17 cellular contexts compared by ENCODE assay signal in genomic region chr2:120203341-120204021, GRCh38. TPM values are rescaled to one million over a fixed set of nuclear protein-coding genes. Genes with fewer than 3 reads are reported as not detected.
DNase-seq lines count a peak whose midpoint lies in the region; ATAC-seq and TF ChIP-seq lines count a peak whose summit lies in the region.
"Had no signal": no experiment of that assay in that cellular context is flagged by ENCODE, and none has a peak within 500 bp of the region (broad histone marks: within the 10 kb centered on the region; RNA-seq: fewer than 3 reads in every experiment).

No MANE protein-coding gene starts in this region.

- no peak for TF ChIP-seq CTCF in Panc1 (IDR thresholded peaks at IDR 0.05)
- no peak for TF ChIP-seq CTCF in dorsolateral prefrontal cortex (IDR thresholded peaks at IDR 0.05 in 54 of 56, conservative IDR thresholded peaks at IDR 0.05 in 2 of 56; ENCODE audit: low read depth in 1 of 56, partially characterized antibody in 56 of 56)

- no TSS peak for BruUV-seq in Panc1 (replicated peaks; lab: Mats Ljungman, UMichigan)

- H3K9ac ChIP-seq in subcutaneous abdominal adipose tissue (ENCODE audit: low read length in 5 of 5): peak overlapping the region in 1 of 5 donors; percentile 48

- H3K9me3 Mint-ChIP-seq in activated CD4-positive, alpha-beta T cell treated with anti-CD3 and anti-CD28 coated beads, Interleukin-2, amount 10 ng/mL, durations not matched to agents 24 days and 14 days: peaks cover 7% of the 10 kb centered on the region
- H3K9me3 Mint-ChIP-seq: natural killer cell had no signal

- H3K36me3 ChIP-seq in Panc1 (ENCODE audit: control insufficient read depth, insufficient read depth, low read length) (no peaks in the 10 kb centered on the region), subcutaneous abdominal adipose tissue (ENCODE audit: control insufficient read depth in 5 of 5, insufficient read depth in 5 of 5, low read length in 5 of 5) (no peaks in the 10 kb centered on the region)
- H3K36me3 ChIP-seq: WERI-Rb-1 had no signal

- H3K27me3 Mint-ChIP-seq in activated CD4-positive, alpha-beta T cell treated with anti-CD3 and anti-CD28 coated beads, Interleukin-2, amount 10 ng/mL, durations not matched to agents 24 days and 14 days: no peaks in the 10 kb centered on the region

- in situ Hi-C loops in Panc1 (cut with HindIII; ENCODE audit: low pct_unique_long_range_greater_than_20kb, low sequenced_read_pairs): no loop called here

- H3K4me3 Mint-ChIP-seq in activated CD4-positive, alpha-beta T cell treated with anti-CD3 and anti-CD28 coated beads, Interleukin-2, amount 10 ng/mL, durations not matched to agents 24 days and 14 days: no peak overlapping the region
- H3K4me3 Mint-ChIP-seq: natural killer cell had no signal

- CTCF ChIA-PET in Panc1 (lab: Charles Lee): no interaction called here

- no peaks in the 10 kb centered on the region for H3K4me1 Mint-ChIP-seq in activated CD4-positive, alpha-beta T cell treated with anti-CD3 and anti-CD28 coated beads, Interleukin-2, amount 10 ng/mL, durations not matched to agents 24 days and 14 days

- peak; percentile 48 for DNase-seq in activated CD4-positive, alpha-beta T cell treated with anti-CD3 and anti-CD28 coated beads, Interleukin-2, amount 10 ng/mL, durations not matched to agents 24 days and 14 days
- DNase-seq in activated CD4-positive, alpha-beta T cell treated with anti-CD3 and anti-CD28 coated beads for 4 hours: no peak
- DNase-seq in Panc1 (ENCODE audit: low read depth, low spot score) (no peak), islet precursor cell (peak; percentile 46), dorsolateral prefrontal cortex (no peak), NCI-H1048 (lab: John Stamatoyannopoulos, UW) (no peak)
- DNase-seq: activated effector memory CD4-positive, alpha-beta T cell treated with anti-CD3 and anti-CD28 coated beads, Interleukin-2, amount 50 U/mL, for 16 hours; Karpas-422; natural killer cell; NCI-H187; NCI-H524; substantia nigra; T-helper 1 cell; WERI-Rb-1 had no signal

- H3K9me3 ChIP-seq in Panc1 (ENCODE audit: control insufficient read depth, insufficient read depth, low read depth, low read length) (no peaks in the 10 kb centered on the region), subcutaneous abdominal adipose tissue (ENCODE audit: control insufficient read depth in 5 of 5, low read length in 5 of 5) (peaks cover 0 to 5% (median 0%) of the 10 kb centered on the region in 5 donors)

- POLR2A ChIA-PET in Panc1 (lab: Charles Lee): interaction anchor here (0.6 kb wide), 1 partner anchor 465 kb away, joined by 3 read pairs; no protein-coding TSS in a partner anchor

- no peak overlapping the region for H3K27ac Mint-ChIP-seq in activated CD4-positive, alpha-beta T cell treated with anti-CD3 and anti-CD28 coated beads, Interleukin-2, amount 10 ng/mL, durations not matched to agents 24 days and 14 days
- H3K27ac Mint-ChIP-seq: natural killer cell had no signal

- H3K4me1 ChIP-seq in Panc1 (ENCODE audit: control insufficient read depth, insufficient read depth, low read length) (no peaks in the 10 kb centered on the region), subcutaneous abdominal adipose tissue (ENCODE audit: control insufficient read depth in 5 of 5, insufficient read depth in 5 of 5, low read length in 5 of 5) (peaks cover 2 to 14% (median 7%) of the 10 kb centered on the region in 5 donors)
- H3K4me1 ChIP-seq: Caco-2 had no signal

- H3K36me3 Mint-ChIP-seq in activated CD4-positive, alpha-beta T cell treated with anti-CD3 and anti-CD28 coated beads, Interleukin-2, amount 10 ng/mL, durations not matched to agents 24 days and 14 days (ENCODE audit: low read depth): peaks cover 7% of the 10 kb centered on the region
- H3K36me3 Mint-ChIP-seq: natural killer cell had no signal

- ATAC-seq in Panc1 (peak; percentile 24; the same call in 1 of the 2 replicates), GM21529 (IDR thresholded peaks at IDR 0.05; ENCODE audit: unreplicated experiment) (no peak)

- H3K27ac ChIP-seq in Panc1 (ENCODE audit: low read length): no peak overlapping the region
- no peak overlapping the region for H3K27ac ChIP-seq in subcutaneous abdominal adipose tissue (ENCODE audit: low read depth, low read length)
- no peak overlapping the region for H3K27ac ChIP-seq in dorsolateral prefrontal cortex
- H3K27ac ChIP-seq: WERI-Rb-1 had no signal

- intact Hi-C loops in activated CD4-positive, alpha-beta T cell treated with anti-CD3 and anti-CD28 coated beads, Interleukin-2, amount 10 ng/mL, durations not matched to agents 24 days and 14 days (cut with micrococcal nuclease): no loop called here
- intact Hi-C loops in Panc1 (cut with micrococcal nuclease; ENCODE audit: unreplicated experiment) (no loop called here), dorsolateral prefrontal cortex (cut with DNase I) (no loop called here)

- H3K4me3 ChIP-seq in Panc1 (ENCODE audit: low read depth in 2 of 2, low read length in 2 of 2) (no peak overlapping the region), subcutaneous abdominal adipose tissue (ENCODE audit: low read depth in 1 of 5, low read length in 5 of 5) (peak overlapping the region in 3 of 5 donors; percentile 12 to 18 (median 17)), dorsolateral prefrontal cortex (no peak overlapping the region)

- no peaks in the 10 kb centered on the region for H3K27me3 ChIP-seq in Panc1 (ENCODE audit: control insufficient read depth, insufficient read depth, low read length)
- no peaks in the 10 kb centered on the region for H3K27me3 ChIP-seq in subcutaneous abdominal adipose tissue (ENCODE audit: control insufficient read depth in 5 of 5, insufficient read depth in 4 of 5, low read length in 5 of 5)
- H3K27me3 ChIP-seq in dorsolateral prefrontal cortex: no peaks in the 10 kb centered on the region

RNA-seq across cellular contexts. Expression of gene TMEM185B, which starts 19.7 kb away (rescaled TPM):
- 44.3 and 45.8 TPM in 2 replicates for total RNA-seq in activated CD4-positive, alpha-beta T cell treated with anti-CD3 and anti-CD28 coated beads, Interleukin-2, amount 10 ng/mL, durations not matched to agents 24 days and 14 days
- total RNA-seq in Panc1 (2021; ENCODE audit: unreplicated experiment): 54.6 TPM
- 50.8 TPM for polyA plus RNA-seq in Panc1 (2012; ENCODE audit: insufficient read length)
- 10 to 100 TPM; 11.4 to 24.4 (median 15.6) TPM for total RNA-seq in dorsolateral prefrontal cortex

RNA-seq across cellular contexts. Expression of gene RALB, which starts 49.2 kb away (rescaled TPM):
- 72.1 and 80.0 TPM in 2 replicates for total RNA-seq in activated CD4-positive, alpha-beta T cell treated with anti-CD3 and anti-CD28 coated beads, Interleukin-2, amount 10 ng/mL, durations not matched to agents 24 days and 14 days
- total RNA-seq in Panc1 (2021; ENCODE audit: unreplicated experiment) (47.8 TPM), dorsolateral prefrontal cortex (10 to 100 TPM; 29.9 to 98.4 (median 61.4) TPM)
- polyA plus RNA-seq in Panc1 (2012; ENCODE audit: insufficient read length): 68.5 TPM

Comparison
In these comparisons a context has a peak if more than half of its experiments do, and no peak if none do; other contexts are left out.
1. DNase-seq: peak in activated CD4-positive, alpha-beta T cell treated with anti-CD3 and anti-CD28 coated beads, Interleukin-2, amount 10 ng/mL, durations not matched to agents 24 days and 14 days (single experiment) and islet precursor cell (single experiment); none in activated CD4-positive, alpha-beta T cell treated with anti-CD3 and anti-CD28 coated beads for 4 hours (0 of 2), Panc1 (single experiment), dorsolateral prefrontal cortex (0 of 10) and NCI-H1048 (single experiment).
2. H3K4me3 ChIP-seq: peak in subcutaneous abdominal adipose tissue (3 of 5); none in Panc1 (0 of 2) and dorsolateral prefrontal cortex (0 of 59).